18 cellular contexts compared by ENCODE assay signal in genomic region chr9:7075154-7075553, GRCh38.
"Had no signal": no experiment of that assay in that cellular context is flagged by ENCODE, and none has a peak within 500 bp of the region (broad histone marks: within the 10 kb centered on the region; RNA-seq: fewer than 3 reads in every experiment).

No MANE protein-coding gene starts in this region.

- H3K27me3 Mint-ChIP-seq: naive thymus-derived CD4-positive, alpha-beta T cell had no signal

- H3K27ac Mint-ChIP-seq: naive thymus-derived CD4-positive, alpha-beta T cell; nephron progenitor cell had no signal

- ATAC-seq: left cardiac atrium; left ventricle myocardium superior; naive thymus-derived CD4-positive, alpha-beta T cell had no signal

- H3K9me3 ChIP-seq: right atrium auricular region, stomach had no signal

- H3K4me1 Mint-ChIP-seq: immature natural killer cell had no signal

- H3K9me3 Mint-ChIP-seq: immature natural killer cell; naive thymus-derived CD4-positive, alpha-beta T cell; nephron progenitor cell had no signal

- H3K27ac ChIP-seq: dorsolateral prefrontal cortex, parathyroid adenoma, right atrium auricular region, stomach had no signal

- H3K4me3 Mint-ChIP-seq: immature natural killer cell; naive thymus-derived CD4-positive, alpha-beta T cell; nephron progenitor cell had no signal

- H3K27me3 ChIP-seq: dorsolateral prefrontal cortex, right atrium auricular region, stomach had no signal

- DNase-seq: cortex of kidney; dorsolateral prefrontal cortex; effector CD8-positive, alpha-beta T cell; foreskin fibroblast; immature natural killer cell; kidney; left cardiac atrium; left ventricle myocardium superior; mesendoderm; naive thymus-derived CD4-positive, alpha-beta T cell; nephron progenitor cell; small intestine; stimulated activated CD4-positive, alpha-beta T cell treated with anti-CD3 and anti-CD28 coated beads, Interleukin-12 subunit alpha, Interleukin-12 subunit beta, amount 100 ng/mL, for 4 hours; stimulated activated naive CD4-positive, alpha-beta T cell; stomach; trophoblast cell had no signal

- H3K4me3 ChIP-seq: dorsolateral prefrontal cortex, right atrium auricular region, stomach had no signal

- H3K4me1 ChIP-seq: parathyroid adenoma, right atrium auricular region, stomach had no signal
